Comparison of ENCODE assay signal across 9 cellular contexts in genomic region chr1:39268906-39269305, GRCh38.
DNase-seq lines count a peak whose midpoint lies in the region; ATAC-seq and TF ChIP-seq lines count a peak whose summit lies in the region.
"Had no signal": no experiment of that assay in that cellular context is flagged by ENCODE, and none has a peak within 500 bp of the region (broad histone marks: within the 10 kb centered on the region; RNA-seq: fewer than 3 reads in every experiment).

No MANE protein-coding gene starts in this region.

- H3K4me1 ChIP-seq in thoracic aorta (ENCODE audit: control insufficient read depth in 1 of 2, low read depth in 2 of 2), result peaks cover 32 to 77% of the 10 kb centered on the region in 2 donors

- peaks cover 31% of the 10 kb centered on the region for H3K36me3 Mint-ChIP-seq in activated T-cell treated with anti-CD3 and anti-CD28 coated beads, Interleukin-2, amount 50 U/mL, for 24 hours (ENCODE audit: low read depth)
- H3K36me3 Mint-ChIP-seq in activated naive CD8-positive, alpha-beta T cell treated with anti-CD3 and anti-CD28 coated beads, Interleukin-2, amount 50 U/mL, for 24 hours (ENCODE audit: low read depth), result peaks cover 20% of the 10 kb centered on the region

- H3K4me3 Mint-ChIP-seq in activated T-cell treated with anti-CD3 and anti-CD28 coated beads, Interleukin-2, amount 50 U/mL, for 24 hours, result peak overlapping the region; percentile 61
- peak overlapping the region; percentile 62 for H3K4me3 Mint-ChIP-seq in activated naive CD8-positive, alpha-beta T cell treated with anti-CD3 and anti-CD28 coated beads, Interleukin-2, amount 50 U/mL, for 24 hours

- no peak for TF ChIP-seq CTCF in thoracic aorta (IDR thresholded peaks at IDR 0.05)

- H3K27me3 ChIP-seq in thoracic aorta (replicated peaks; ENCODE audit: insufficient read depth), result no peaks in the 10 kb centered on the region
- H3K27me3 ChIP-seq: SJSA1 had no signal

- H3K27me3 Mint-ChIP-seq in activated T-cell treated with anti-CD3 and anti-CD28 coated beads, Interleukin-2, amount 50 U/mL, for 24 hours, result no peaks in the 10 kb centered on the region
- no peaks in the 10 kb centered on the region for H3K27me3 Mint-ChIP-seq in activated naive CD8-positive, alpha-beta T cell treated with anti-CD3 and anti-CD28 coated beads, Interleukin-2, amount 50 U/mL, for 24 hours

- peak overlapping the region; percentile 64 to 73 for H3K27ac ChIP-seq in thoracic aorta

- no peaks in the 10 kb centered on the region for H3K36me3 ChIP-seq in thoracic aorta

- no peaks in the 10 kb centered on the region for H3K9me3 Mint-ChIP-seq in activated T-cell treated with anti-CD3 and anti-CD28 coated beads, Interleukin-2, amount 50 U/mL, for 24 hours
- H3K9me3 Mint-ChIP-seq in activated naive CD8-positive, alpha-beta T cell treated with anti-CD3 and anti-CD28 coated beads, Interleukin-2, amount 50 U/mL, for 24 hours, result no peaks in the 10 kb centered on the region

- no peaks in the 10 kb centered on the region for H3K9me3 ChIP-seq in thoracic aorta
- H3K9me3 ChIP-seq: SJSA1 had no signal

- no peak for DNase-seq in activated T-cell treated with anti-CD3 and anti-CD28 coated beads, Interleukin-2, amount 50 U/mL, for 24 hours
- DNase-seq in activated T-cell treated with anti-CD3 and anti-CD28 coated beads for 4 hours (no peak), islet precursor cell (peak; percentile 85), thoracic aorta (ENCODE audit: low spot score) (no peak), ureter (ENCODE audit: low spot score) (no peak), DMS153 treated with DMSO at 0.1 percent for 48 hours (lab: John Stamatoyannopoulos, UW; ENCODE audit: unreplicated experiment) (no peak), GM19238 (ENCODE audit: insufficient read length, low spot score) (no peak)
- DNase-seq in activated naive CD8-positive, alpha-beta T cell treated with anti-CD3 and anti-CD28 coated beads, Interleukin-2, amount 50 U/mL, for 24 hours, result no peak

- H3K4me3 ChIP-seq in thoracic aorta, result peak overlapping the region; percentile 72

- H3K4me1 Mint-ChIP-seq in activated T-cell treated with anti-CD3 and anti-CD28 coated beads, Interleukin-2, amount 50 U/mL, for 24 hours (ENCODE audit: low read depth), result peaks cover 80% of the 10 kb centered on the region
- peaks cover 71% of the 10 kb centered on the region for H3K4me1 Mint-ChIP-seq in activated naive CD8-positive, alpha-beta T cell treated with anti-CD3 and anti-CD28 coated beads, Interleukin-2, amount 50 U/mL, for 24 hours

- no peak for ATAC-seq in activated naive CD8-positive, alpha-beta T cell treated with anti-CD3 and anti-CD28 coated beads, Interleukin-2, amount 50 U/mL, for 24 hours
- no peak for ATAC-seq in thoracic aorta (ENCODE audit: insufficient number of reproducible peaks, low FRiP score, low read depth)

- H3K27ac Mint-ChIP-seq in activated T-cell treated with anti-CD3 and anti-CD28 coated beads, Interleukin-2, amount 50 U/mL, for 24 hours, result peak overlapping the region; percentile 85
- H3K27ac Mint-ChIP-seq in activated naive CD8-positive, alpha-beta T cell treated with anti-CD3 and anti-CD28 coated beads, Interleukin-2, amount 50 U/mL, for 24 hours, result peak overlapping the region; percentile 1
